Comparison of ENCODE assay signal across 8 cellular contexts in the genomic region with DNA sequence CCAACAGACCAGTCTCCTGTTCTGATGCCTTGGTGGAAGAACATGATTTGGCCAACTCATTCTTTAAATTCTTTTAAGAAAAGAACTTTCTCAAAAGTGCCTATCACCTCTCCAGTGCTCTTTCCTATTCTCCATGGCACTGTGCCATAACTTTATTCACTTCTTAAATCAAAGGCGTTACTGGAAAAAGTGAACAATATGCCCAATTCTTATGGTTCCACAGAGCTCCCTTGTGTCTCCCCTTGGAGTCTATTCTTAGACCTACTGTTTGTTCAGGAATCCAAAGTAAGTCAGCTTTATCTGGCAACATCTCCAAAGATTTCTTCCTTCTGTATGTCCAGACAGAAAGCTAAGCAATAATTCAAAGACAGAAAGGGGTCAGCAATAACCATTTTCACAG.
"Had no signal": no experiment of that assay in that cellular context is flagged by ENCODE, and none has a peak within 500 bp of the region (broad histone marks: within the 10 kb centered on the region; RNA-seq: fewer than 3 reads in every experiment).

No MANE protein-coding gene starts in this region.

- H3K27ac Mint-ChIP-seq: IgD-negative memory B cell had no signal

- H3K4me3 Mint-ChIP-seq: IgD-negative memory B cell had no signal

- H3K4me3 ChIP-seq: GM23248 had no signal

- H3K9ac ChIP-seq: GM23248 had no signal

- ATAC-seq: HepG2 had no signal

- H3K27ac ChIP-seq: GM23248, HL-60 had no signal

- FAIRE-seq: HepG2 had no signal

- H2AFZ ChIP-seq: GM23248 had no signal

- H3K36me3 Mint-ChIP-seq: IgD-negative memory B cell had no signal

- H3K4me1 Mint-ChIP-seq: IgD-negative memory B cell had no signal

- DNase-seq: GM23248, GOT3, H7, HCEC 1CT, KG1 had no signal

- H3K9me3 Mint-ChIP-seq: IgD-negative memory B cell had no signal
